ENCODE assay signal across 27 cellular contexts in the genomic region with DNA sequence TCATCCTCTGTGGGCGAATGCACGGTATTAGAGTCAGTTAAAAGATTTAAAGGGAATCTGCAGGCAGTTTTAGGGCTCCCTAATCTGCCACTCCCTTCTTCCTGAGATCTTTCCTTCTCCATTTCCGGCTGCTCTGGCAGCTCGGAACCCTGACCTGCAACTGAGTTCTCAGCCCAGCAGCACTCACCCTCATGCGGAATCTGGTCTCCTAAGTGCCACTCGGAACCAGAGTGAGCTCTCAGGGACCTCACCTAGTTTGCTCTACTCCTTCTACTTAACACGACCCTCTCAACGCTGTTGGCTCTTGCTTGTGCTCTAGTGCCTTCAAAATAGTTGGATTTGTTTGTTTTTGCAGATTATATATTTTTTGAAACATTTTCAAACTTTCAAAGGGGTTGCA. TPM values are rescaled to one million over a fixed set of nuclear protein-coding genes. Genes with fewer than 3 reads are reported as not detected.
DNase-seq lines count a peak whose midpoint lies in the region; ATAC-seq and TF ChIP-seq lines count a peak whose summit lies in the region.
"Had no signal": no experiment of that assay in that cellular context is flagged by ENCODE, and none has a peak within 500 bp of the region (broad histone marks: within the 10 kb centered on the region; RNA-seq: fewer than 3 reads in every experiment).

No MANE protein-coding gene starts in this region.

- H3K9me3 Mint-ChIP-seq in activated CD8-positive, alpha-beta memory T cell treated with anti-CD3 and anti-CD28 coated beads, Interleukin-2, amount 10 ng/mL, durations not matched to agents 7 days and 5 days (ENCODE audit: low read depth), result peaks cover 2% of the 10 kb centered on the region
- no peaks in the 10 kb centered on the region for H3K9me3 Mint-ChIP-seq in stimulated activated memory B cell treated with anti-CD40 and anti-IgM and Interleukin-4, amounts not matched to agents 10 μg/mL and 1 μg/mL and 100 μg/mL, for 72 hours
- no peaks in the 10 kb centered on the region for H3K9me3 Mint-ChIP-seq in activated CD4-positive, alpha-beta T cell treated with anti-CD3 and anti-CD28 coated beads for 36 hours (ENCODE audit: low read depth)

- TF ChIP-seq CTCF in left ventricle myocardium inferior (IDR thresholded peaks at IDR 0.05; ENCODE audit: borderline replicate concordance), result no peak

- no peaks in the 10 kb centered on the region for H3K9me3 ChIP-seq in left ventricle myocardium inferior (replicated peaks)
- H3K9me3 ChIP-seq: MG63, SJCRH30 had no signal

- H3K4me3 ChIP-seq in left ventricle myocardium inferior, result no peak overlapping the region
- H3K4me3 ChIP-seq: MG63, SJCRH30 had no signal

- H3K27ac ChIP-seq in left ventricle myocardium inferior (replicated peaks), result no peak overlapping the region
- H3K27ac ChIP-seq: SJCRH30 had no signal

- H3K27me3 ChIP-seq in left ventricle myocardium inferior (ENCODE audit: low read depth), result peaks cover 10% of the 10 kb centered on the region
- H3K27me3 ChIP-seq: MG63, SJCRH30 had no signal

- peak; percentile 17 for DNase-seq in activated CD8-positive, alpha-beta memory T cell treated with anti-CD3 and anti-CD28 coated beads for 24 hours
- DNase-seq in activated CD8-positive, alpha-beta memory T cell treated with anti-CD3 and anti-CD28 coated beads, Interleukin-2, amount 10 ng/mL, durations not matched to agents 7 days and 5 days, result no peak
- DNase-seq in mesenteric fat pad (ENCODE audit: low spot score) (peak; percentile 24), left ventricle myocardium inferior (no peak), RKO (ENCODE audit: low spot score) (no peak)
- DNase-seq in activated CD4-positive, alpha-beta T cell treated with anti-CD3 and anti-CD28 coated beads for 36 hours, result no peak
- DNase-seq: 8988T; ACHN; DMS153; DND-41; H7; KG1; MG63; NCI-H1105 treated with DMSO at 0.1 percent for 48 hours; NCI-H146; NCI-H1930; NCI-H2107; NCI-H446; NCI-H524 treated with DMSO at 0.1 percent for 48 hours; NCI-H774; NK-92 treated with Interleukin-12 subunit alpha and Interleukin-12 subunit beta, amount 100 ng/mL, for 24 hours; PC-3; SJCRH30 had no signal

- no peaks in the 10 kb centered on the region for H3K36me3 ChIP-seq in left ventricle myocardium inferior
- H3K36me3 ChIP-seq: MG63, SJCRH30 had no signal

- CTCF ChIA-PET in activated CD8-positive, alpha-beta memory T cell treated with anti-CD3 and anti-CD28 coated beads, Interleukin-2, amount 10 ng/mL, durations not matched to agents 7 days and 5 days (lab: Charles Lee), result interaction anchor here (1.6 to 12.3 kb wide), 2 partner anchors 7 to 17 kb away, joined by 5 to 131 read pairs; no protein-coding TSS in a partner anchor
- CTCF ChIA-PET in activated CD4-positive, alpha-beta T cell treated with anti-CD3 and anti-CD28 coated beads for 36 hours (lab: Charles Lee), result interaction anchor here (0.6 to 0.9 kb wide), 2 partner anchors 61 to 86 kb away, joined by 3 read pairs; no protein-coding TSS in a partner anchor

- H3K27me3 Mint-ChIP-seq in activated CD8-positive, alpha-beta memory T cell treated with anti-CD3 and anti-CD28 coated beads, Interleukin-2, amount 10 ng/mL, durations not matched to agents 7 days and 5 days, result no peaks in the 10 kb centered on the region
- no peaks in the 10 kb centered on the region for H3K27me3 Mint-ChIP-seq in stimulated activated memory B cell treated with anti-CD40 and anti-IgM and Interleukin-4, amounts not matched to agents 10 μg/mL and 1 μg/mL and 100 μg/mL, for 72 hours
- H3K27me3 Mint-ChIP-seq in activated CD4-positive, alpha-beta T cell treated with anti-CD3 and anti-CD28 coated beads for 36 hours, result no peaks in the 10 kb centered on the region

- POLR2A ChIA-PET in activated CD4-positive, alpha-beta T cell treated with anti-CD3 and anti-CD28 coated beads for 36 hours (lab: Charles Lee), result no interaction called here

- H3K4me1 ChIP-seq in left ventricle myocardium inferior, result no peaks in the 10 kb centered on the region
- H3K4me1 ChIP-seq: SJCRH30 had no signal

- H3K4me3 Mint-ChIP-seq in activated CD8-positive, alpha-beta memory T cell treated with anti-CD3 and anti-CD28 coated beads, Interleukin-2, amount 10 ng/mL, durations not matched to agents 7 days and 5 days, result no peak overlapping the region
- no peak overlapping the region for H3K4me3 Mint-ChIP-seq in stimulated activated memory B cell treated with anti-CD40 and anti-IgM and Interleukin-4, amounts not matched to agents 10 μg/mL and 1 μg/mL and 100 μg/mL, for 72 hours
- no peak overlapping the region for H3K4me3 Mint-ChIP-seq in activated CD4-positive, alpha-beta T cell treated with anti-CD3 and anti-CD28 coated beads for 36 hours

- no peak overlapping the region for H3K27ac Mint-ChIP-seq in activated CD8-positive, alpha-beta memory T cell treated with anti-CD3 and anti-CD28 coated beads, Interleukin-2, amount 10 ng/mL, durations not matched to agents 7 days and 5 days
- H3K27ac Mint-ChIP-seq in stimulated activated memory B cell treated with anti-CD40 and anti-IgM and Interleukin-4, amounts not matched to agents 10 μg/mL and 1 μg/mL and 100 μg/mL, for 72 hours, result peak overlapping the region; percentile 0
- no peak overlapping the region for H3K27ac Mint-ChIP-seq in activated CD4-positive, alpha-beta T cell treated with anti-CD3 and anti-CD28 coated beads for 36 hours

- peaks cover 38% of the 10 kb centered on the region for H3K4me1 Mint-ChIP-seq in activated CD8-positive, alpha-beta memory T cell treated with anti-CD3 and anti-CD28 coated beads, Interleukin-2, amount 10 ng/mL, durations not matched to agents 7 days and 5 days
- peaks cover 23% of the 10 kb centered on the region for H3K4me1 Mint-ChIP-seq in stimulated activated memory B cell treated with anti-CD40 and anti-IgM and Interleukin-4, amounts not matched to agents 10 μg/mL and 1 μg/mL and 100 μg/mL, for 72 hours
- peaks cover 34% of the 10 kb centered on the region for H3K4me1 Mint-ChIP-seq in activated CD4-positive, alpha-beta T cell treated with anti-CD3 and anti-CD28 coated beads for 36 hours

- ATAC-seq in activated CD8-positive, alpha-beta memory T cell treated with anti-CD3 and anti-CD28 coated beads, Interleukin-2, amount 10 ng/mL, durations not matched to agents 7 days and 5 days, result no peak
- ATAC-seq in stimulated activated memory B cell treated with anti-CD40 and anti-IgM and Interleukin-4, amounts not matched to agents 10 μg/mL and 1 μg/mL and 100 μg/mL, for 72 hours, result no peak
- no peak for ATAC-seq in HG02885 (IDR thresholded peaks at IDR 0.05; ENCODE audit: poor library complexity, unreplicated experiment)
- ATAC-seq in activated CD4-positive, alpha-beta T cell treated with anti-CD3 and anti-CD28 coated beads for 36 hours, result no peak
- ATAC-seq: PC-3, Right ventricle myocardium inferior had no signal

- intact Hi-C loops in left ventricle myocardium inferior (cut with micrococcal nuclease), result no loop called here
- intact Hi-C loops in activated CD4-positive, alpha-beta T cell treated with anti-CD3 and anti-CD28 coated beads for 36 hours (cut with DNase I, micrococcal nuclease), result no loop called here

- H3K36me3 Mint-ChIP-seq in activated CD8-positive, alpha-beta memory T cell treated with anti-CD3 and anti-CD28 coated beads, Interleukin-2, amount 10 ng/mL, durations not matched to agents 7 days and 5 days, result peaks cover 5% of the 10 kb centered on the region
- H3K36me3 Mint-ChIP-seq in stimulated activated memory B cell treated with anti-CD40 and anti-IgM and Interleukin-4, amounts not matched to agents 10 μg/mL and 1 μg/mL and 100 μg/mL, for 72 hours, result no peaks in the 10 kb centered on the region
- no peaks in the 10 kb centered on the region for H3K36me3 Mint-ChIP-seq in activated CD4-positive, alpha-beta T cell treated with anti-CD3 and anti-CD28 coated beads for 36 hours (ENCODE audit: low read depth)

RNA-seq across cellular contexts. Expression of a gene that starts 19.3 kb away (rescaled TPM):
- 100 to 1,000 TPM; 247 to 260 TPM for total RNA-seq in activated CD8-positive, alpha-beta memory T cell treated with anti-CD3 and anti-CD28 coated beads, Interleukin-2, amount 10 ng/mL, durations not matched to agents 7 days and 5 days
- 32.1 TPM for total RNA-seq in mesenteric fat pad
- total RNA-seq in left ventricle myocardium inferior, result 5.0 TPM
- total RNA-seq in activated CD4-positive, alpha-beta T cell treated with anti-CD3 and anti-CD28 coated beads for 36 hours, result 10 to 100 TPM; 57.1 to 79.4 TPM
- total RNA-seq: H7, PC-3, SJCRH30 had no signal

RNA-seq across cellular contexts. Expression of a gene that starts 37.7 kb away (rescaled TPM):
- 1 to 10 TPM; 1.7 to 2.0 TPM for total RNA-seq in activated CD8-positive, alpha-beta memory T cell treated with anti-CD3 and anti-CD28 coated beads, Interleukin-2, amount 10 ng/mL, durations not matched to agents 7 days and 5 days
- total RNA-seq in mesenteric fat pad (0.39 TPM), left ventricle myocardium inferior (not detected)
- 1 to 10 TPM; 1.7 TPM for total RNA-seq in activated CD4-positive, alpha-beta T cell treated with anti-CD3 and anti-CD28 coated beads for 36 hours
- total RNA-seq: Right ventricle myocardium inferior, RPMI7951, SJCRH30 had no signal

Comparison
In these comparisons a context has a peak if more than half of its experiments do, and no peak if none do; other contexts are left out.
1. DNase-seq: peak in activated CD8-positive, alpha-beta memory T cell treated with anti-CD3 and anti-CD28 coated beads for 24 hours (single experiment) and mesenteric fat pad (single experiment); none in activated CD8-positive, alpha-beta memory T cell treated with anti-CD3 and anti-CD28 coated beads, Interleukin-2, amount 10 ng/mL, durations not matched to agents 7 days and 5 days (single experiment), left ventricle myocardium inferior (single experiment), RKO (single experiment) and activated CD4-positive, alpha-beta T cell treated with anti-CD3 and anti-CD28 coated beads for 36 hours (single experiment).